In the genomic region with DNA sequence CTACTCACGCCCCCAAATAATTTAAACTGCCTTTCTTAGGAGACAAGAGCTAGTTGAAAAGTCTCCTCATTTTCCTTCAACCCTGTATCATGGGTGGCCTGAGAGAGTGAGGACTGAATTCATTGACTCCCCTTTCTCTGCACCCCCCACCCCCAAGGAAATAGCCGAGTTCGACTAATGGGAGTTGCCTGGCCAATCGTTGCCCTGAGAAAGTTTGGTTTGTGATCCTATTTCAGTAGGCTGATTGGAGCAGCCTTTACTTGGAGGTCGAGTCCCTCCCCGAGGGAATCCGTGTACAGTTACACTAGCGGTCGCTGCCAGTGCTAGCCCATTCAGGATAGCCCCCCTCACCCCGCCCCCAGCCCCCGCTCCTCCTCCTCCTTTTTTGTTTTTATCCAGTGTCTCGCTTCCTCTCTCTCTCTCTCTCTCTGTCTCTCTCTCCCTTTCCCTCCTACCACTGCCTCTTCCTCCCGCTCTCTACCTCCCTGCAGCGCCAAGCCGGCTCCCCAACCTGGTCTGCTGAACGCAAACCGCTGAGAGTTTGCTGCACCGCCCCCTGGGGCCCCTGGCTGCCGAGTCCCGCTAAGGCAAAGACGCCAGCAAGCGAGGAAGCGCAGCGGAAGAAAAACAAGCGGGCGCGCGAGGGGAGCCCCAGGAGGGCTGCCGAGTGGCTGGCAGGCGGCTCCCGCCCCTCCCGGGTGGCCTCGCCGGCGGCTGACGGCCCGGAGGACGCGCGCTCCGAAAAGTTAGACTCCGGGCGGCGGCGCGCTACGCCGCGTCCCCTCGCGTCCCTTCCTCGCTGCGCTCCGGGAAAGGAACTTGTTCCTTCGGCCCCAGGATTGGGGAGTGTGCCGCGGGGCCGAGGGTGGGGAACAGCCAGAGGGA, we compare ENCODE assay signal across 8 cellular contexts. TPM values are rescaled to one million over a fixed set of nuclear protein-coding genes. Genes with fewer than 3 reads are reported as not detected.
A peak's percentile ranks its signal among the peaks of the same experiment; 100 is the strongest.
DNase-seq lines count a peak whose midpoint lies in the region; ATAC-seq, FAIRE-seq and TF ChIP-seq lines count a peak whose summit lies in the region.

A gene (plus strand): TSS at position 419 of the 885 bp plus-strand sequence. CDS start 524 bp downstream, outside the sequence.

- H3K9me3 ChIP-seq in skeletal muscle satellite cell (replicated peaks; ENCODE audit: low read length): no peaks in the 10 kb centered on the region

- peak; percentile 71 for DNase-seq in AG04449 (ENCODE audit: low read depth, low spot score)
- DNase-seq in GM19239 (ENCODE audit: insufficient read length, low spot score): peak; percentile 48
- DNase-seq in HL-60 (ENCODE audit: low read depth in 1 of 2, low spot score in 1 of 2): peak; percentile 73 to 88
- peak; percentile 86 for DNase-seq in activated naive CD8-positive, alpha-beta T cell treated with anti-CD3 and anti-CD28 coated beads, Interleukin-2, amount 10 ng/mL, durations not matched to agents 7 days and 5 days
- DNase-seq in hepatic stellate cell (ENCODE audit: low spot score): peak; percentile 78
- no peak for DNase-seq in NCI-H510A (lab: John Stamatoyannopoulos, UW)

- H3K4me3 ChIP-seq in AG04449 (ENCODE audit: low read depth, low read length) (peak within 1 kb of the TSS; percentile 89), HL-60 (replicated peaks; ENCODE audit: insufficient read depth, low read length) (peak within 1 kb of the TSS; percentile 66), skeletal muscle satellite cell (ENCODE audit: low read length) (peak within 1 kb of the TSS; percentile 78)

- H3K4me1 ChIP-seq in skeletal muscle satellite cell (ENCODE audit: control insufficient read depth, insufficient read depth, low read length): peaks cover 17% of the 10 kb centered on the region

- peak within 1 kb of the TSS; percentile 77 for H3K9ac ChIP-seq in skeletal muscle satellite cell (ENCODE audit: low read depth, low read length)

- CTCF ChIA-PET in AG04449 (lab: Yijun Ruan, JAX): interaction anchor here (0.8 to 5.1 kb wide), 4 partner anchors 8 to 33 kb away, joined by 3 to 58 read pairs (median 8); no protein-coding TSS in a partner anchor

- H3K4me3 Mint-ChIP-seq in activated naive CD8-positive, alpha-beta T cell treated with anti-CD3 and anti-CD28 coated beads, Interleukin-2, amount 10 ng/mL, durations not matched to agents 7 days and 5 days: peak within 1 kb of the TSS; percentile 92

- peaks cover 28% of the 10 kb centered on the region for H3K36me3 Mint-ChIP-seq in activated naive CD8-positive, alpha-beta T cell treated with anti-CD3 and anti-CD28 coated beads, Interleukin-2, amount 10 ng/mL, durations not matched to agents 7 days and 5 days

- H3K4me2 ChIP-seq in skeletal muscle satellite cell (ENCODE audit: low read length): peak within 1 kb of the TSS; percentile 93

- ATAC-seq in SK-N-SH treated with all-trans-retinoic acid at 6 μM for 48 hours: peak; percentile 87
- ATAC-seq in activated naive CD8-positive, alpha-beta T cell treated with anti-CD3 and anti-CD28 coated beads, Interleukin-2, amount 10 ng/mL, durations not matched to agents 7 days and 5 days (ENCODE audit: low read depth): peak; percentile 76

- H3K4me1 Mint-ChIP-seq in activated naive CD8-positive, alpha-beta T cell treated with anti-CD3 and anti-CD28 coated beads, Interleukin-2, amount 10 ng/mL, durations not matched to agents 7 days and 5 days: peaks cover 47% of the 10 kb centered on the region

- H3K36me3 ChIP-seq in skeletal muscle satellite cell (ENCODE audit: insufficient read depth, low read length): no peaks in the 10 kb centered on the region

- no peaks in the 10 kb centered on the region for H3K27me3 ChIP-seq in HL-60 (ENCODE audit: insufficient read depth, poor library complexity, severe bottlenecking)
- peaks cover 17% of the 10 kb centered on the region for H3K27me3 ChIP-seq in skeletal muscle satellite cell (ENCODE audit: control insufficient read depth, insufficient read depth, low read length)

- H3K27ac ChIP-seq in HL-60 (replicated peaks): peak within 1 kb of the TSS; percentile 90

- no peaks in the 10 kb centered on the region for H3K9me3 Mint-ChIP-seq in activated naive CD8-positive, alpha-beta T cell treated with anti-CD3 and anti-CD28 coated beads, Interleukin-2, amount 10 ng/mL, durations not matched to agents 7 days and 5 days

- FAIRE-seq in GM19239 (lab: Jason Lieb, UNC): peak; percentile 76

- peaks cover 1% of the 10 kb centered on the region for H3K27me3 Mint-ChIP-seq in activated naive CD8-positive, alpha-beta T cell treated with anti-CD3 and anti-CD28 coated beads, Interleukin-2, amount 10 ng/mL, durations not matched to agents 7 days and 5 days

- POLR2A ChIA-PET in AG04449 (lab: Yijun Ruan, JAX): interaction anchor here (0.7 to 0.9 kb wide), 2 partner anchors 24 to 45 kb away, joined by 3 read pairs; no protein-coding TSS in a partner anchor
- POLR2A ChIA-PET in activated naive CD8-positive, alpha-beta T cell treated with anti-CD3 and anti-CD28 coated beads, Interleukin-2, amount 10 ng/mL, durations not matched to agents 7 days and 5 days (lab: Charles Lee): interaction anchor here (1.3 to 2.1 kb wide), 4 partner anchors 9 to 24 kb away, joined by 4 to 9 read pairs (median 8); no protein-coding TSS in a partner anchor

- H3K27ac Mint-ChIP-seq in activated naive CD8-positive, alpha-beta T cell treated with anti-CD3 and anti-CD28 coated beads, Interleukin-2, amount 10 ng/mL, durations not matched to agents 7 days and 5 days: peak within 1 kb of the TSS; percentile 95

- TF ChIP-seq CTCF in AG04449 (IDR thresholded peaks at IDR 0.05; ENCODE audit: insufficient read depth, low read length, missing control alignments) (peak; percentile 44), HL-60 (IDR thresholded peaks at IDR 0.05; ENCODE audit: insufficient read depth, low read length) (no peak)

TF ChIP-seq in SK-N-SH treated with all-trans-retinoic acid at 6 μM for 48 hours, 23 proteins besides CTCF, POLR2A, EP300 and RAD21:
- 0 out of 2 replicates have a peak, but pooled peaks have one; percentile 11 for TF ChIP-seq ZFP3 (CRISPR knock-in tag; IDR thresholded peaks at IDR 0.05)
- TF ChIP-seq ZNF8 (CRISPR knock-in tag; IDR thresholded peaks at IDR 0.05): no peak

RNA-seq across cellular contexts. Expression of the gene that starts here (rescaled TPM):
- 10 to 100 TPM; 30.3 to 36.2 TPM for total RNA-seq in activated naive CD8-positive, alpha-beta T cell treated with anti-CD3 and anti-CD28 coated beads, Interleukin-2, amount 10 ng/mL, durations not matched to agents 7 days and 5 days
- total RNA-seq in skeletal muscle satellite cell (2012; rRNA removed): 0.25 and 1.5 TPM in 2 replicates
